ENCODE assay signal across 23 cellular contexts in genomic region chr2:182824759-182825143, GRCh38. TPM values are rescaled to one million over a fixed set of nuclear protein-coding genes. Genes with fewer than 3 reads are reported as not detected.
DNase-seq lines count a peak whose midpoint lies in the region; ATAC-seq and TF ChIP-seq lines count a peak whose summit lies in the region.
"Had no signal": no experiment of that assay in that cellular context is flagged by ENCODE, and none has a peak within 500 bp of the region (broad histone marks: within the 10 kb centered on the region; RNA-seq: fewer than 3 reads in every experiment).

No MANE protein-coding gene starts in this region.

- peaks cover 67% of the 10 kb centered on the region for H3K4me1 Mint-ChIP-seq in progenitor cell of endocrine pancreas (ENCODE audit: low read depth)
- H3K4me1 Mint-ChIP-seq: activated naive CD4-positive, alpha-beta T cell treated with anti-CD3 and anti-CD28 coated beads, Interleukin-2, amount 50 U/mL, for 24 hours; B cell; naive thymus-derived CD4-positive, alpha-beta T cell had no signal

- H3K27ac Mint-ChIP-seq in progenitor cell of endocrine pancreas: peak overlapping the region; percentile 94
- H3K27ac Mint-ChIP-seq: activated CD8-positive, alpha-beta T cell treated with anti-CD3 and anti-CD28 coated beads for 36 hours; activated naive CD4-positive, alpha-beta T cell treated with anti-CD3 and anti-CD28 coated beads, Interleukin-2, amount 50 U/mL, for 24 hours; B cell; naive thymus-derived CD4-positive, alpha-beta T cell had no signal

- no peaks in the 10 kb centered on the region for H3K27me3 Mint-ChIP-seq in progenitor cell of endocrine pancreas

- H3K4me3 Mint-ChIP-seq in progenitor cell of endocrine pancreas (ENCODE audit: low read depth): peak overlapping the region; percentile 18
- H3K4me3 Mint-ChIP-seq: activated CD8-positive, alpha-beta T cell treated with anti-CD3 and anti-CD28 coated beads for 36 hours; activated naive CD4-positive, alpha-beta T cell treated with anti-CD3 and anti-CD28 coated beads, Interleukin-2, amount 50 U/mL, for 24 hours; activated T-cell treated with anti-CD3 and anti-CD28 coated beads, Interleukin-2, amount 50 U/mL, for 4 hours; B cell; naive thymus-derived CD4-positive, alpha-beta T cell had no signal

- no peaks in the 10 kb centered on the region for H3K36me3 Mint-ChIP-seq in progenitor cell of endocrine pancreas (ENCODE audit: insufficient read depth)
- H3K36me3 Mint-ChIP-seq: activated naive CD4-positive, alpha-beta T cell treated with anti-CD3 and anti-CD28 coated beads, Interleukin-2, amount 50 U/mL, for 24 hours; naive thymus-derived CD4-positive, alpha-beta T cell had no signal

- no peak for TF ChIP-seq CTCF in progenitor cell of endocrine pancreas (IDR thresholded peaks at IDR 0.05; ENCODE audit: unreplicated experiment)

- H3K9me3 Mint-ChIP-seq in progenitor cell of endocrine pancreas (ENCODE audit: low read depth): peaks cover 3% of the 10 kb centered on the region
- H3K9me3 Mint-ChIP-seq: activated CD8-positive, alpha-beta T cell treated with anti-CD3 and anti-CD28 coated beads for 36 hours; activated naive CD4-positive, alpha-beta T cell treated with anti-CD3 and anti-CD28 coated beads, Interleukin-2, amount 50 U/mL, for 24 hours; activated T-cell treated with anti-CD3 and anti-CD28 coated beads, Interleukin-2, amount 50 U/mL, for 4 hours; naive thymus-derived CD4-positive, alpha-beta T cell had no signal

- ATAC-seq in HG03469 (IDR thresholded peaks at IDR 0.05; ENCODE audit: unreplicated experiment): no peak
- ATAC-seq: activated CD8-positive, alpha-beta T cell treated with anti-CD3 and anti-CD28 coated beads for 36 hours; activated T-cell treated with anti-CD3 and anti-CD28 coated beads, Interleukin-2, amount 50 U/mL, for 4 hours; heart right ventricle; lower lobe of right lung; naive thymus-derived CD4-positive, alpha-beta T cell; Panc1; upper lobe of right lung had no signal

- DNase-seq in NCI-H146 (lab: John Stamatoyannopoulos, UW) (peak; percentile 13), NCI-H146 treated with DMSO at 0.1 percent for 48 hours (lab: John Stamatoyannopoulos, UW; ENCODE audit: unreplicated experiment) (no peak), NCI-H2107 (lab: John Stamatoyannopoulos, UW) (peak; percentile 32), astrocyte of the hippocampus (ENCODE audit: low read depth, low spot score) (peak; percentile 32), progenitor cell of endocrine pancreas (ENCODE audit: low spot score, unreplicated experiment) (no peak), D341Med (ENCODE audit: low spot score) (no peak), ureter (ENCODE audit: low spot score) (no peak)
- DNase-seq: activated CD4-positive, CD25-positive, alpha-beta regulatory T cell; activated CD8-positive, alpha-beta T cell treated with anti-CD3 and anti-CD28 coated beads for 36 hours; activated T-cell treated with anti-CD3 and anti-CD28 coated beads, Interleukin-2, amount 50 U/mL, for 4 hours; GDM1; HCEC 1CT; heart right ventricle; lower lobe of right lung; naive thymus-derived CD4-positive, alpha-beta T cell; NCI-H1694; NCI-H526 treated with DMSO at 0.1 percent for 48 hours; SK-N-SH; upper lobe of right lung had no signal

RNA-seq across cellular contexts. Expression of gene FRZB, which starts 41.7 kb away (rescaled TPM):
- total RNA-seq in progenitor cell of endocrine pancreas (38.2 and 45.5 TPM in 2 replicates), ureter (11.8 TPM)
- total RNA-seq: activated CD8-positive, alpha-beta T cell treated with anti-CD3 and anti-CD28 coated beads for 36 hours; activated T-cell treated with anti-CD3 and anti-CD28 coated beads, Interleukin-2, amount 50 U/mL, for 4 hours; B cell; naive thymus-derived CD4-positive, alpha-beta T cell had no signal

Comparison
In these comparisons a context has a peak if more than half of its experiments do, and no peak if none do; other contexts are left out.
1. DNase-seq: peak in NCI-H146 (single experiment), NCI-H2107 (single experiment) and astrocyte of the hippocampus (single experiment); none in NCI-H146 treated with DMSO at 0.1 percent for 48 hours (single experiment), progenitor cell of endocrine pancreas (single experiment), D341Med (single experiment) and ureter (single experiment).